In genomic region chr2:15704086-15704787, GRCh38 we compare ENCODE assay signal across 21 cellular contexts.
DNase-seq lines count a peak whose midpoint lies in the region; ATAC-seq and TF ChIP-seq lines count a peak whose summit lies in the region.
"Had no signal": no experiment of that assay in that cellular context is flagged by ENCODE, and none has a peak within 500 bp of the region (broad histone marks: within the 10 kb centered on the region; RNA-seq: fewer than 3 reads in every experiment).

No MANE protein-coding gene starts in this region.

- H3K4me1 Mint-ChIP-seq in neural crest cell = peaks cover 41% of the 10 kb centered on the region
- no peaks in the 10 kb centered on the region for H3K4me1 Mint-ChIP-seq in effector memory CD8-positive, alpha-beta T cell (ENCODE audit: low read depth in 2 of 2)
- H3K4me1 Mint-ChIP-seq: CD4-positive, alpha-beta memory T cell; immature natural killer cell; T-cell had no signal

- TF ChIP-seq CTCF in epithelial cell of esophagus (IDR thresholded peaks at IDR 0.05; ENCODE audit: insufficient read depth, low read depth, low read length, missing control alignments) = no peak
- no peak for TF ChIP-seq CTCF in neural crest cell (conservative IDR thresholded peaks at IDR 0.05)
- no peak for TF ChIP-seq CTCF in thyroid gland (IDR thresholded peaks at IDR 0.05)

- H3K4me3 ChIP-seq in epithelial cell of esophagus (ENCODE audit: low read length) = no peak overlapping the region
- H3K4me3 ChIP-seq in thyroid gland (replicated peaks in 1 of 3) = no peak overlapping the region
- H3K4me3 ChIP-seq: ascending aorta, smooth muscle cell, tibial artery had no signal

- no peaks in the 10 kb centered on the region for H3K36me3 Mint-ChIP-seq in neural crest cell (ENCODE audit: low read depth)
- H3K36me3 Mint-ChIP-seq in effector memory CD8-positive, alpha-beta T cell (ENCODE audit: insufficient read depth) = no peaks in the 10 kb centered on the region
- H3K36me3 Mint-ChIP-seq: CD4-positive, alpha-beta memory T cell; immature natural killer cell; T-cell had no signal

- DNase-seq in epithelial cell of esophagus (ENCODE audit: low read depth) = peak; percentile 9
- no peak for DNase-seq in left ventricle myocardium superior
- DNase-seq in neural crest cell (ENCODE audit: low read depth, low spot score) = no peak
- DNase-seq in thyroid gland = no peak
- no peak for DNase-seq in epidermal melanocyte (ENCODE audit: insufficient read length, low spot score)
- DNase-seq in GM19240 (ENCODE audit: insufficient read length, low spot score) = no peak
- DNase-seq in effector memory CD8-positive, alpha-beta T cell = no peak
- DNase-seq in HuH-7 (ENCODE audit: low spot score) = no peak
- DNase-seq: activated naive CD4-positive, alpha-beta T cell treated with anti-CD3 and anti-CD28 coated beads for 36 hours; CD4-positive, alpha-beta memory T cell; DMS53; immature natural killer cell; KG1; NCI-H2081; NCI-H510A treated with DMSO at 0.1 percent for 48 hours; T-cell; tibial artery had no signal

- H3K4me3 Mint-ChIP-seq in neural crest cell = no peak overlapping the region
- H3K4me3 Mint-ChIP-seq in effector memory CD8-positive, alpha-beta T cell = no peak overlapping the region
- H3K4me3 Mint-ChIP-seq: activated naive CD4-positive, alpha-beta T cell treated with anti-CD3 and anti-CD28 coated beads for 36 hours; CD4-positive, alpha-beta memory T cell; immature natural killer cell; T-cell had no signal

- no peaks in the 10 kb centered on the region for H3K9me3 ChIP-seq in thyroid gland
- H3K9me3 ChIP-seq: ascending aorta, neutrophil, tibial artery had no signal

- no peaks in the 10 kb centered on the region for H3K27me3 ChIP-seq in thyroid gland
- H3K27me3 ChIP-seq: ascending aorta, neutrophil, tibial artery had no signal

- H3K36me3 ChIP-seq in thyroid gland = no peaks in the 10 kb centered on the region
- H3K36me3 ChIP-seq: ascending aorta, neutrophil, tibial artery had no signal

- peak overlapping the region; percentile 70 for H3K27ac Mint-ChIP-seq in neural crest cell (ENCODE audit: unreplicated experiment)
- H3K27ac Mint-ChIP-seq in effector memory CD8-positive, alpha-beta T cell = no peak overlapping the region
- H3K27ac Mint-ChIP-seq: activated naive CD4-positive, alpha-beta T cell treated with anti-CD3 and anti-CD28 coated beads for 36 hours; CD4-positive, alpha-beta memory T cell; immature natural killer cell; T-cell had no signal

- peak; percentile 74 for ATAC-seq in left ventricle myocardium superior
- no peak for ATAC-seq in effector memory CD8-positive, alpha-beta T cell (replicated peaks)
- ATAC-seq: T-cell had no signal

- peaks cover 2% of the 10 kb centered on the region for H3K9me3 Mint-ChIP-seq in neural crest cell
- peaks cover 0 to 1% of the 10 kb centered on the region in 2 donors for H3K9me3 Mint-ChIP-seq in effector memory CD8-positive, alpha-beta T cell
- H3K9me3 Mint-ChIP-seq: activated naive CD4-positive, alpha-beta T cell treated with anti-CD3 and anti-CD28 coated beads for 36 hours; CD4-positive, alpha-beta memory T cell; immature natural killer cell; T-cell had no signal

- H3K27ac ChIP-seq in thyroid gland = peak overlapping the region in 2 of 3 donors; percentile 34 to 50
- H3K27ac ChIP-seq: ascending aorta, epithelial cell of prostate, neutrophil, tibial artery had no signal

- TF ChIP-seq POLR2A in thyroid gland (IDR thresholded peaks at IDR 0.05) = no peak

- no peaks in the 10 kb centered on the region for H3K27me3 Mint-ChIP-seq in neural crest cell (ENCODE audit: low read depth)
- H3K27me3 Mint-ChIP-seq in effector memory CD8-positive, alpha-beta T cell = peaks cover 0 to 39% of the 10 kb centered on the region in 2 donors
- H3K27me3 Mint-ChIP-seq: CD4-positive, alpha-beta memory T cell had no signal

- intact Hi-C loops in left ventricle myocardium superior (cut with micrococcal nuclease) (no loop called here), thyroid gland (cut with DNase I) (no loop called here)

- H3K4me1 ChIP-seq in thyroid gland = peaks cover 0 to 9% of the 10 kb centered on the region in 2 donors
- H3K4me1 ChIP-seq: ascending aorta, tibial artery had no signal

- 43 to 58% methylated on average over 2 of the region's 2 CpGs for WGBS in thyroid gland, 2 donors
